26 cellular contexts compared by ENCODE assay signal in genomic region chr3:171733561-171733960, GRCh38.
"Had no signal": no experiment of that assay in that cellular context is flagged by ENCODE, and none has a peak within 500 bp of the region (broad histone marks: within the 10 kb centered on the region; RNA-seq: fewer than 3 reads in every experiment).

No MANE protein-coding gene starts in this region.

- ATAC-seq: effector memory CD8-positive, alpha-beta T cell; esophagus mucosa; gastrocnemius medialis; heart right ventricle; left cardiac atrium; left lung; left ventricle myocardium superior; lower lobe of right lung; mucosa of descending colon had no signal

- H3K27me3 ChIP-seq: colonic mucosa, esophagus squamous epithelium, gastrocnemius medialis, heart right ventricle, left lung had no signal

- H3K36me3 ChIP-seq: colonic mucosa, gastrocnemius medialis had no signal

- FAIRE-seq: endometrium, islet of Langerhans, keratinocyte had no signal

- H3K4me3 ChIP-seq: colonic mucosa, esophagus squamous epithelium, gastrocnemius medialis, heart right ventricle, left lung, lower lobe of right lung, mucosa of descending colon had no signal

- H3K27ac ChIP-seq: colonic mucosa, epithelial cell of prostate, esophagus squamous epithelium, gastrocnemius medialis, left lung, lower lobe of right lung had no signal

- DNase-seq: colonic mucosa; cortex of kidney; effector CD8-positive, alpha-beta T cell; effector memory CD8-positive, alpha-beta T cell; endodermal cell; erythroblast; esophagus squamous epithelium; foreskin fibroblast; foreskin melanocyte; gastrocnemius medialis; glutamatergic neuron; head of caudate nucleus; heart right ventricle; hippocampal formation; left cardiac atrium; left lung; left ventricle myocardium superior; lower lobe of right lung; mesenchymal stem cell; mucosa of descending colon; naive B cell had no signal

- H3K9me3 ChIP-seq: colonic mucosa, esophagus squamous epithelium, gastrocnemius medialis, heart right ventricle, left lung, lower lobe of right lung, mucosa of descending colon had no signal

- H3K4me1 ChIP-seq: colonic mucosa, esophagus squamous epithelium, gastrocnemius medialis, left lung, lower lobe of right lung had no signal
